ENCODE assay signal across 8 cellular contexts in the genomic region with DNA sequence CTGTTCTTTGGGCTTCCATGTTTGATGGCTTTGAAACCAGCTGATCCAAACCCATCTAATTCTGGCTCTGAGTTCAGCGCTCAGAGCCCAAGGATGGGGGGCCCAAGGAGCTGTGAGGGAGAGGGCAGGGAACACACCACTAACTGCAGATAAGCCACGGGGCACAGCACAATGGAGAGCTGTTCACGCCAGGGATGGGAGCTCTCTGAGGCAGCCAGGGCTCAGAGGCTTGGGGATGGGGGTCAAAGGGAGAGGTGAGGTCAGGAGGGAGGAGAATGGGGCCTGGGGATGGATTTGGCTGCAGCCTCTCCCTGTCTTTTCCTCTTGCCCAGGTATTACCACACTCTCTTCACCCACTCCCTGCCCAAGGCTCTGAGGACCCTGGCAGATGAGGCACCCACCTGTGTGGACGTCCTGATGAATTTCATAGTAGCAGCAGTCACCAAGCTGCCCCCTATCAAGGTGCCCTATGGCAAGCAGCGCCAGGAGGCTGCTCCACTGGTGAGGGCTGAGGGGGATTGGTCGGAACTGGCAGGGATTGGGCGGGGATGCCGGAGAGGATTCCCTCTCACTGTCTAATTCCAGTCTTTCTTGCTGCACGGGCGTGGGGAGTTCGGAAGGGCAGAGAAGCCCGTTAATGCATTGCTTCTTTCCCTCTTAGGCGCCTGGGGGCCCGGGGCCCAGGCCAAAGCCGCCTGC. TPM values are rescaled to one million over a fixed set of nuclear protein-coding genes. Genes with fewer than 3 reads are reported as not detected.
DNase-seq lines count a peak whose midpoint lies in the region; ATAC-seq and TF ChIP-seq lines count a peak whose summit lies in the region.

No MANE protein-coding gene starts in this region.

- peaks cover 6% of the 10 kb centered on the region for H3K27me3 ChIP-seq in transverse colon

- no peak for TF ChIP-seq POLR2A in transverse colon (IDR thresholded peaks at IDR 0.05)

- H3K4me3 Mint-ChIP-seq in activated T-cell treated with anti-CD3 and anti-CD28 coated beads, Interleukin-2, amount 50 U/mL, for 24 hours: peak overlapping the region; percentile 87
- peak overlapping the region; percentile 95 for H3K4me3 Mint-ChIP-seq in activated naive CD8-positive, alpha-beta T cell

- peaks cover 3% of the 10 kb centered on the region for H3K36me3 Mint-ChIP-seq in activated T-cell treated with anti-CD3 and anti-CD28 coated beads, Interleukin-2, amount 50 U/mL, for 24 hours (ENCODE audit: low read depth)
- no peaks in the 10 kb centered on the region for H3K36me3 Mint-ChIP-seq in activated naive CD8-positive, alpha-beta T cell

- peak overlapping the region; percentile 80 to 87 (median 86) for H3K27ac ChIP-seq in transverse colon

- no peak for ATAC-seq in GM18520 (IDR thresholded peaks at IDR 0.05; ENCODE audit: unreplicated experiment)
- ATAC-seq in HG03521 (IDR thresholded peaks at IDR 0.05; ENCODE audit: unreplicated experiment): no peak
- no peak for ATAC-seq in GM19328 (IDR thresholded peaks at IDR 0.05; ENCODE audit: unreplicated experiment)

- H3K4me1 Mint-ChIP-seq in activated T-cell treated with anti-CD3 and anti-CD28 coated beads, Interleukin-2, amount 50 U/mL, for 24 hours (ENCODE audit: low read depth): peaks cover 23% of the 10 kb centered on the region
- H3K4me1 Mint-ChIP-seq in activated naive CD8-positive, alpha-beta T cell (ENCODE audit: low read depth): peaks cover 7% of the 10 kb centered on the region

- H3K4me3 ChIP-seq in transverse colon: peak overlapping the region; percentile 3 to 86 (median 58)

- 13 to 20% methylated on average over 2 to 14 of the region's 15 CpGs for WGBS in transverse colon (ENCODE audit: low coverage in 1 of 2), 2 donors

- TF ChIP-seq EP300 in transverse colon (IDR thresholded peaks at IDR 0.05; ENCODE audit: low read depth): no peak

- TF ChIP-seq CTCF in transverse colon (IDR thresholded peaks at IDR 0.05): no peak

- no peaks in the 10 kb centered on the region for H3K9me3 ChIP-seq in transverse colon

- peaks cover 10% of the 10 kb centered on the region for H3K27me3 Mint-ChIP-seq in activated T-cell treated with anti-CD3 and anti-CD28 coated beads, Interleukin-2, amount 50 U/mL, for 24 hours
- H3K27me3 Mint-ChIP-seq in activated naive CD8-positive, alpha-beta T cell: no peaks in the 10 kb centered on the region

- no peaks in the 10 kb centered on the region for H3K36me3 ChIP-seq in transverse colon

- DNase-seq in activated T-cell treated with anti-CD3 and anti-CD28 coated beads, Interleukin-2, amount 50 U/mL, for 24 hours: no peak
- DNase-seq in activated T-cell treated with anti-CD3 and anti-CD28 coated beads for 4 hours (no peak), left kidney (ENCODE audit: low read depth, low spot score) (peak; percentile 42), transverse colon (no peak)

- H3K27ac Mint-ChIP-seq in activated T-cell treated with anti-CD3 and anti-CD28 coated beads, Interleukin-2, amount 50 U/mL, for 24 hours: peak overlapping the region; percentile 64
- H3K27ac Mint-ChIP-seq in activated naive CD8-positive, alpha-beta T cell: no peak overlapping the region

- intact Hi-C loops in transverse colon (cut with DNase I; ENCODE audit: low total_unique reads): loop anchor here (10.0 kb wide), 1 partner anchor 110 kb away; no protein-coding TSS in a partner anchor

- in situ Hi-C loops in transverse colon (cut with MboI; ENCODE audit: low pct_ligation_motif_present in 1 of 4, low pct_unique_long_range_greater_than_20kb in 1 of 4, low sequenced_read_pairs in 3 of 4): loop anchor here in 3 of 4 donors (25.0 kb wide), 2 partner anchors 103 to 128 kb away; a partner anchor contains a TSS

- no peaks in the 10 kb centered on the region for H3K9me3 Mint-ChIP-seq in activated T-cell treated with anti-CD3 and anti-CD28 coated beads, Interleukin-2, amount 50 U/mL, for 24 hours
- H3K9me3 Mint-ChIP-seq in activated naive CD8-positive, alpha-beta T cell (ENCODE audit: low read depth): no peaks in the 10 kb centered on the region

- H3K4me1 ChIP-seq in transverse colon: peaks cover 3 to 15% (median 10%) of the 10 kb centered on the region in 4 donors

RNA-seq across cellular contexts. Expression of a gene that starts 11.3 kb away (rescaled TPM):
- under 1 TPM in 1 of 4 donors, not detected in 3; 0.14 TPM for total RNA-seq in transverse colon

RNA-seq across cellular contexts. Expression of a gene that starts 13.1 kb away (rescaled TPM):
- total RNA-seq in transverse colon: under 1 TPM in 2 of 4 donors, not detected in 2; 0.16 to 0.41 TPM

RNA-seq across cellular contexts. Expression of a gene that starts 32.8 kb away (rescaled TPM):
- 1 to 10 TPM in 1 of 4 donors, under 1 TPM in 1, not detected in 2; 0.32 to 1.8 TPM for total RNA-seq in transverse colon

RNA-seq across cellular contexts. Expression of a gene that starts 36.8 kb away (rescaled TPM):
- 10 to 100 TPM; 23.1 to 60.1 (median 38.8) TPM for total RNA-seq in transverse colon
